In genomic region chr9:786405-786804, GRCh38 we compare ENCODE assay signal across 2 cellular contexts.
TF ChIP-seq lines count a peak whose summit lies in the region.

No MANE protein-coding gene starts in this region.

TF ChIP-seq in HepG2, 621 proteins besides CTCF, POLR2A, EP300 and RAD21:
- TF ChIP-seq ZNF17 (CRISPR knock-in tag; IDR thresholded peaks at IDR 0.05) (no peak), NBN (conservative IDR thresholded peaks at IDR 0.05) (no peak), ZNF335 (CRISPR knock-in tag; IDR thresholded peaks at IDR 0.05) (no peak), HES4 (CRISPR knock-in tag; IDR thresholded peaks at IDR 0.05; ENCODE audit: borderline replicate concordance) (no peak), SAP130 (CRISPR knock-in tag; IDR thresholded peaks at IDR 0.05; ENCODE audit: low read depth) (no peak), ZNF879 (CRISPR knock-in tag; IDR thresholded peaks at IDR 0.05) (no peak)
- TF ChIP-seq, protein P1, sequence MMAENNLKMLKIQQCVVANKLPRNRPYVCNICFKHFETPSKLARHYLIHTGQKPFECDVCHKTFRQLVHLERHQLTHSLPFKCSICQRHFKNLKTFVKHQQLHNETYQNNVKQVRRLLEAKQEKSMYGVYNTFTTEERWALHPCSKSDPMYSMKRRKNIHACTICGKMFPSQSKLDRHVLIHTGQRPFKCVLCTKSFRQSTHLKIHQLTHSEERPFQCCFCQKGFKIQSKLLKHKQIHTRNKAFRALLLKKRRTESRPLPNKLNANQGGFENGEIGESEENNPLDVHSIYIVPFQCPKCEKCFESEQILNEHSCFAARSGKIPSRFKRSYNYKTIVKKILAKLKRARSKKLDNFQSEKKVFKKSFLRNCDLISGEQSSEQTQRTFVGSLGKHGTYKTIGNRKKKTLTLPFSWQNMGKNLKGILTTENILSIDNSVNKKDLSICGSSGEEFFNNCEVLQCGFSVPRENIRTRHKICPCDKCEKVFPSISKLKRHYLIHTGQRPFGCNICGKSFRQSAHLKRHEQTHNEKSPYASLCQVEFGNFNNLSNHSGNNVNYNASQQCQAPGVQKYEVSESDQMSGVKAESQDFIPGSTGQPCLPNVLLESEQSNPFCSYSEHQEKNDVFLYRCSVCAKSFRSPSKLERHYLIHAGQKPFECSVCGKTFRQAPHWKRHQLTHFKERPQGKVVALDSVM (CRISPR knock-in tag; IDR thresholded peaks at IDR 0.05) = peak; percentile 58; the same call in 1 of the 2 replicates

TF ChIP-seq in endothelial cell of umbilical vein, 7 proteins besides CTCF, POLR2A, EP300 and RAD21:
- TF ChIP-seq JUN (IDR thresholded peaks at IDR 0.05; ENCODE audit: borderline replicate concordance, insufficient read depth, insufficient read length, low read depth) = no peak
- TF ChIP-seq GATA2 (IDR thresholded peaks at IDR 0.05; ENCODE audit: insufficient read depth, insufficient read length, low read depth, low read length) = no peak
- no peak for TF ChIP-seq EZH2 (IDR thresholded peaks at IDR 0.05; ENCODE audit: borderline replicate concordance, low read depth, low read length, severe bottlenecking)
- no peak for TF ChIP-seq MYC (IDR thresholded peaks at IDR 0.05; ENCODE audit: low read depth, low read length)
- no peak for TF ChIP-seq POLR2AphosphoS5 (IDR thresholded peaks at IDR 0.05; ENCODE audit: insufficient read depth, low read depth, low read length)
- TF ChIP-seq, protein P2, sequence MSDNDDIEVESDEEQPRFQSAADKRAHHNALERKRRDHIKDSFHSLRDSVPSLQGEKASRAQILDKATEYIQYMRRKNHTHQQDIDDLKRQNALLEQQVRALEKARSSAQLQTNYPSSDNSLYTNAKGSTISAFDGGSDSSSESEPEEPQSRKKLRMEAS (IDR thresholded peaks at IDR 0.05; ENCODE audit: insufficient read depth, insufficient read length) = no peak
- no peak for TF ChIP-seq FOS (IDR thresholded peaks at IDR 0.05; ENCODE audit: borderline replicate concordance, insufficient read depth, low read length)
